18 cellular contexts compared by ENCODE assay signal in genomic region chr9:136120438-136120844, GRCh38. TPM values are rescaled to one million over a fixed set of nuclear protein-coding genes. Genes with fewer than 3 reads are reported as not detected.
A peak's percentile ranks its signal among the peaks of the same experiment; 100 is the strongest.
DNase-seq lines count a peak whose midpoint lies in the region; ATAC-seq and TF ChIP-seq lines count a peak whose summit lies in the region.
"Had no signal": no experiment of that assay in that cellular context is flagged by ENCODE, and none has a peak within 500 bp of the region (broad histone marks: within the 10 kb centered on the region; RNA-seq: fewer than 3 reads in every experiment).

No MANE protein-coding gene starts in this region.

- peak overlapping the region; percentile 19 for H4K8ac ChIP-seq in mesenchymal stem cell (ENCODE audit: low read length)

- H3K18ac ChIP-seq in mesenchymal stem cell (ENCODE audit: low read depth in 1 of 2, low read length in 2 of 2): peak overlapping the region in 1 of 2 experiments; percentile 37

- peaks cover 11% of the 10 kb centered on the region for H3K79me1 ChIP-seq in mesenchymal stem cell (replicated peaks; ENCODE audit: low read length, poor library complexity, severe bottlenecking)

- H2AK5ac ChIP-seq in mesenchymal stem cell (ENCODE audit: low read length, severe bottlenecking): peak overlapping the region; percentile 23

- H4K91ac ChIP-seq in mesenchymal stem cell (ENCODE audit: low read length): peak overlapping the region; percentile 53

- peak overlapping the region; percentile 88 for H3K9ac ChIP-seq in mesenchymal stem cell (ENCODE audit: low read length)

- H3K14ac ChIP-seq in mesenchymal stem cell (ENCODE audit: low read length in 2 of 2): peak overlapping the region in 1 of 2 experiments; percentile 41

- TF ChIP-seq CTCF in left ventricle myocardium inferior (IDR thresholded peaks at IDR 0.05; ENCODE audit: borderline replicate concordance): no peak

- H3K4ac ChIP-seq in mesenchymal stem cell (ENCODE audit: low read depth in 1 of 2, low read length in 2 of 2): no peak overlapping the region

- no peak overlapping the region for H2BK5ac ChIP-seq in mesenchymal stem cell (ENCODE audit: low read depth, low read length, poor library complexity, severe bottlenecking)

- DNase-seq in left ventricle myocardium inferior (no peak), left cardiac atrium (no peak), T-helper 17 cell (no peak), mesenchymal stem cell (no peak)
- no peak for DNase-seq in stimulated activated CD4-positive, alpha-beta T cell treated with anti-CD3 and anti-CD28 coated beads, Interleukin-1b, Interleukin-23, amount 100 ng/mL, for 48 hours
- no peak for DNase-seq in central memory CD4-positive, alpha-beta T cell
- DNase-seq: activated CD8-positive, alpha-beta memory T cell treated with anti-CD3 and anti-CD28 coated beads for 24 hours; activated gamma-delta T cell; DMS 273 treated with DMSO at 0.1 percent for 48 hours; HFFc6; lower lobe of right lung; MV-4-11; NCI-H1930; NCI-H510A treated with DMSO at 0.1 percent for 48 hours; PC-3 had no signal

- no peak overlapping the region for H3K27ac Mint-ChIP-seq in T-helper 17 cell
- H3K27ac Mint-ChIP-seq: natural killer cell treated with Interleukin-12 subunit alpha and Interleukin-12 subunit beta and Interleukin-15 and Interleukin-18, amount 100 ng/mL, for 72 hours had no signal

- no peaks in the 10 kb centered on the region for H3K36me3 Mint-ChIP-seq in T-helper 17 cell (ENCODE audit: low read depth)
- H3K36me3 Mint-ChIP-seq: natural killer cell treated with Interleukin-12 subunit alpha and Interleukin-12 subunit beta and Interleukin-15 and Interleukin-18, amount 100 ng/mL, for 72 hours had no signal

- peak overlapping the region in 1 of 2 experiments; percentile 68 for H3K23ac ChIP-seq in mesenchymal stem cell (ENCODE audit: low read length in 2 of 2)

- H3K4me1 ChIP-seq in left ventricle myocardium inferior (peaks cover 43% of the 10 kb centered on the region), mesenchymal stem cell (ENCODE audit: control insufficient read depth, insufficient read depth, low read depth, low read length) (peaks cover 32% of the 10 kb centered on the region)

- ATAC-seq in left cardiac atrium (no peak), T-helper 17 cell (no peak), GM18909 (IDR thresholded peaks at IDR 0.05; ENCODE audit: poor library complexity, unreplicated experiment) (no peak), HG03196 (IDR thresholded peaks at IDR 0.05; ENCODE audit: unreplicated experiment) (no peak)
- ATAC-seq: lower lobe of right lung; natural killer cell treated with Interleukin-12 subunit alpha and Interleukin-12 subunit beta and Interleukin-15 and Interleukin-18, amount 100 ng/mL, for 72 hours; PC-3 had no signal

- H3K4me3 Mint-ChIP-seq in T-helper 17 cell: peak overlapping the region; percentile 62
- H3K4me3 Mint-ChIP-seq: natural killer cell treated with Interleukin-12 subunit alpha and Interleukin-12 subunit beta and Interleukin-15 and Interleukin-18, amount 100 ng/mL, for 72 hours had no signal

- H3K36me3 ChIP-seq in left ventricle myocardium inferior (peaks cover 12% of the 10 kb centered on the region), mesenchymal stem cell (ENCODE audit: control insufficient read depth in 1 of 2, insufficient read depth in 2 of 2, low read depth in 1 of 2, low read length in 2 of 2) (peaks cover 10 to 18% of the 10 kb centered on the region in 2 experiments)

- H3K27ac ChIP-seq in left ventricle myocardium inferior (replicated peaks): peak overlapping the region; percentile 98
- H3K27ac ChIP-seq in mesenchymal stem cell (ENCODE audit: low read length, poor library complexity, severe bottlenecking): no peak overlapping the region

- H3K4me3 ChIP-seq in left ventricle myocardium inferior (no peak overlapping the region), mesenchymal stem cell (ENCODE audit: insufficient read depth in 1 of 2, low read depth in 1 of 2, low read length in 2 of 2) (peak overlapping the region in 1 of 2 experiments; percentile 78)

- peaks cover 3% of the 10 kb centered on the region for H3K4me1 Mint-ChIP-seq in T-helper 17 cell

- 99% methylated on average over 18 of the region's 18 CpGs for WGBS in mesenchymal stem cell

- H3K27me3 ChIP-seq in left ventricle myocardium inferior (ENCODE audit: low read depth): no peaks in the 10 kb centered on the region
- peaks cover 18 to 24% of the 10 kb centered on the region in 2 experiments for H3K27me3 ChIP-seq in mesenchymal stem cell (ENCODE audit: control insufficient read depth in 1 of 2, insufficient read depth in 1 of 2, low read length in 2 of 2)

- H2BK15ac ChIP-seq in mesenchymal stem cell (ENCODE audit: low read depth, poor library complexity, severe bottlenecking): no peak overlapping the region

- no peak overlapping the region for H2BK120ac ChIP-seq in mesenchymal stem cell (ENCODE audit: low read depth, low read length)

- H3K9me3 ChIP-seq in left ventricle myocardium inferior (replicated peaks): no peaks in the 10 kb centered on the region
- H3K9me3 ChIP-seq in T-helper 17 cell (ENCODE audit: control insufficient read depth, low read length, poor library complexity, severe bottlenecking): no peaks in the 10 kb centered on the region
- H3K9me3 ChIP-seq in mesenchymal stem cell (ENCODE audit: control insufficient read depth, low read length): peaks cover 4% of the 10 kb centered on the region
- H3K9me3 ChIP-seq: lower lobe of right lung had no signal

- intact Hi-C loops in left ventricle myocardium inferior (cut with micrococcal nuclease): loop anchor here (5.0 kb wide), 1 partner anchor 153 kb away; no protein-coding TSS in a partner anchor
- intact Hi-C loops in left cardiac atrium (cut with DNase I): loop anchor here (5.0 to 10.0 kb wide), 3 partner anchors 33 to 518 kb away; no protein-coding TSS in a partner anchor

- H3K27me3 Mint-ChIP-seq in T-helper 17 cell: peaks cover 8% of the 10 kb centered on the region

- H2BK12ac ChIP-seq in mesenchymal stem cell (ENCODE audit: low read length in 2 of 2): peak overlapping the region in 1 of 2 experiments; percentile 64

- no peak overlapping the region for H2AFZ ChIP-seq in mesenchymal stem cell (ENCODE audit: low read depth, low read length)

- no peak overlapping the region for H3K4me2 ChIP-seq in mesenchymal stem cell (ENCODE audit: low read length, poor library complexity, severe bottlenecking)

RNA-seq across cellular contexts. Expression of gene TMEM250, which starts 1.8 kb away (rescaled TPM):
- total RNA-seq in left ventricle myocardium inferior (15.1 TPM), left cardiac atrium (10 to 100 TPM; 21.6 to 23.4 TPM), T-helper 17 cell (10 to 100 TPM; 17.9 to 21.8 TPM)
- polyA plus RNA-seq in mesenchymal stem cell (2013, experiment 1 of 2): 18.1 TPM
- 17.5 TPM for polyA plus RNA-seq in mesenchymal stem cell (2013, experiment 2 of 2)

RNA-seq across cellular contexts. Expression of gene NACC2, which starts 25.4 kb away (rescaled TPM):
- 29.5 TPM for total RNA-seq in left ventricle myocardium inferior
- total RNA-seq in left cardiac atrium: 10 to 100 TPM; 28.6 to 38.5 TPM
- total RNA-seq in T-helper 17 cell: 1 to 10 TPM; 5.8 to 5.9 TPM
- polyA plus RNA-seq in mesenchymal stem cell (2013, experiment 1 of 2): 25.9 TPM
- polyA plus RNA-seq in mesenchymal stem cell (2013, experiment 2 of 2): 26.0 TPM
